Comparison of ENCODE assay signal across 8 cellular contexts in the genomic region with DNA sequence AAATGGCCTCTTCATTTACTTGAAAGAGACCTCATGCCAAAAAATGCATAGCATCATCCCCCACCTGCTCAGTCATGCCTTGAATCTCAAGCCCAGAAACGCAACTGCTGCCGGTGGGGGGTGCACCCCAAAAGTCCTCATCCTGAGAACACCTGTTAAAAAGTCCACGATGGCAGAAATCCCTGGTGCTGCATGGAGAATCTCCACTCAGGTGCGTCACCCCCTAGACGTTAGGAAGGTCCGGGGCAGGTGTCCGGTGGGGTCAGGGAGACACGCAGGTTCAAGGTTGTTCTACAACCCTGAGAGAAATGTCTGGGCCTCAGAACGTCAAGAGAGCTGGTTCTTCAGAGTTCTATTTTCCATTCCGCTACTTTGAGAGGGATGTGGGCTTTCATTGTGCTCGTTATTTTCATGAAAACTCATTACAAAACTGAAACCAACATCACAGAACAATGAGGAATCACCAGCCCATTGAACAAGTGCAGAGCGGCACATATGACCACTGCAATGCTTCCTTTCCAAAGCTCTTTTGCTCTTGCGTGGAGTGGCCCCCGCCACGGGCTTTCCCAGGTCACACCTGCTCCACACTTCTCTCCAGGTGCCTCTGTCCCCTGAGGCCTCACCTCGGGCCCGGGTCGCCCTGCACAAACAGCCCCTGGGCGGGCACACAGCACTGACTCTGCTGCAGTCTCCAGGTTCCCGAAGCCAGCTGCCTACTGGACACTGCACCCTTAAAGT.
DNase-seq lines count a peak whose midpoint lies in the region; ATAC-seq and TF ChIP-seq lines count a peak whose summit lies in the region.

No MANE protein-coding gene starts in this region.

- peak; percentile 43 for DNase-seq in DMS79 (lab: John Stamatoyannopoulos, UW)
- peak; percentile 77 for DNase-seq in medulla oblongata (ENCODE audit: extremely low spot score)
- DNase-seq in thyroid gland = peak; percentile 37 to 51
- DNase-seq in NCI-H1092 (lab: John Stamatoyannopoulos, UW) = no peak
- DNase-seq in OCI-M1 (lab: John Stamatoyannopoulos, UW) = no peak

- TF ChIP-seq CTCF in thyroid gland (IDR thresholded peaks at IDR 0.05) = no peak

- ATAC-seq in GM19468 (IDR thresholded peaks at IDR 0.05; ENCODE audit: extremely low read depth, unreplicated experiment) (peak; percentile 69), HG03558 (IDR thresholded peaks at IDR 0.05; ENCODE audit: extremely low read depth, unreplicated experiment) (peak; percentile 90)

- H3K9me3 ChIP-seq in thyroid gland = no peaks in the 10 kb centered on the region

- peak overlapping the region; percentile 87 for H3K27ac Mint-ChIP-seq in activated naive CD4-positive, alpha-beta T cell treated with anti-CD3 and anti-CD28 coated beads, Interleukin-2, amount 50 U/mL, for 24 hours

- 30 to 42% methylated on average over 18 to 20 of the region's 20 CpGs for WGBS in thyroid gland, 2 donors

- no peaks in the 10 kb centered on the region for H3K27me3 ChIP-seq in thyroid gland

- H3K4me3 Mint-ChIP-seq in activated naive CD4-positive, alpha-beta T cell treated with anti-CD3 and anti-CD28 coated beads, Interleukin-2, amount 50 U/mL, for 24 hours = peak overlapping the region; percentile 12

- H3K4me1 ChIP-seq in thyroid gland = peaks cover 36 to 41% of the 10 kb centered on the region in 2 donors

- no peak overlapping the region for H3K4me3 ChIP-seq in thyroid gland (replicated peaks in 1 of 3)

- no peaks in the 10 kb centered on the region for H3K9me3 Mint-ChIP-seq in activated naive CD4-positive, alpha-beta T cell treated with anti-CD3 and anti-CD28 coated beads, Interleukin-2, amount 50 U/mL, for 24 hours

- H3K27me3 Mint-ChIP-seq in activated naive CD4-positive, alpha-beta T cell treated with anti-CD3 and anti-CD28 coated beads, Interleukin-2, amount 50 U/mL, for 24 hours = no peaks in the 10 kb centered on the region

- H3K4me1 Mint-ChIP-seq in activated naive CD4-positive, alpha-beta T cell treated with anti-CD3 and anti-CD28 coated beads, Interleukin-2, amount 50 U/mL, for 24 hours = peaks cover 47% of the 10 kb centered on the region

- no peak for TF ChIP-seq POLR2A in thyroid gland (IDR thresholded peaks at IDR 0.05)

- H3K27ac ChIP-seq in thyroid gland = peak overlapping the region; percentile 64 to 87 (median 82)

- peaks cover 2% of the 10 kb centered on the region for H3K36me3 Mint-ChIP-seq in activated naive CD4-positive, alpha-beta T cell treated with anti-CD3 and anti-CD28 coated beads, Interleukin-2, amount 50 U/mL, for 24 hours

- no peaks in the 10 kb centered on the region for H3K36me3 ChIP-seq in thyroid gland

- intact Hi-C loops in thyroid gland (cut with DNase I) = loop anchor here (10.0 kb wide), 1 partner anchor 212 kb away; no protein-coding TSS in a partner anchor

Comparison
In these comparisons a context has a peak if more than half of its experiments do, and no peak if none do; other contexts are left out.
1. DNase-seq: peak in DMS79 (single experiment), medulla oblongata (single experiment) and thyroid gland (2 of 2); none in NCI-H1092 (single experiment) and OCI-M1 (single experiment).